Comparison of ENCODE assay signal across 1 cellular context in genomic region chr2:102099536-102100293, GRCh38.
TF ChIP-seq lines count a peak whose summit lies in the region.

No MANE protein-coding gene starts in this region.

TF ChIP-seq in SK-N-SH treated with all-trans-retinoic acid at 6 μM for 48 hours, 23 proteins besides CTCF, POLR2A, EP300 and RAD21 (continued from another document):
- TF ChIP-seq ZFP3 (CRISPR knock-in tag; IDR thresholded peaks at IDR 0.05) (no peak), CREB5 (CRISPR knock-in tag; IDR thresholded peaks at IDR 0.05; ENCODE audit: low read depth) (no peak), ZNF565 (CRISPR knock-in tag; conservative IDR thresholded peaks at IDR 0.05; ENCODE audit: low read depth) (no peak), TSHZ2 (CRISPR knock-in tag; IDR thresholded peaks at IDR 0.05) (no peak), ZNF8 (CRISPR knock-in tag; IDR thresholded peaks at IDR 0.05) (no peak), TOX (CRISPR knock-in tag; IDR thresholded peaks at IDR 0.05; ENCODE audit: borderline replicate concordance) (no peak), OSR1 (CRISPR knock-in tag; IDR thresholded peaks at IDR 0.05) (no peak), CSDC2 (CRISPR knock-in tag; IDR thresholded peaks at IDR 0.05) (no peak), ESRRG (CRISPR knock-in tag; IDR thresholded peaks at IDR 0.05) (no peak), PPARA (CRISPR knock-in tag; IDR thresholded peaks at IDR 0.05; ENCODE audit: borderline replicate concordance) (no peak), SNAI2 (CRISPR knock-in tag; IDR thresholded peaks at IDR 0.05) (no peak)
TF ChIP-seq in SK-N-SH treated with all-trans-retinoic acid at 6 μM for 48 hours: peak in this region for 0.
